ENCODE assay signal across 1 cellular context in genomic region chr11:130677486-130678153, GRCh38.
TF ChIP-seq lines count a peak whose summit lies in the region.

No MANE protein-coding gene starts in this region.

TF ChIP-seq in A549, 52 proteins besides CTCF, POLR2A, EP300 and RAD21 (continued from another document):
- TF ChIP-seq HMGXB4 (CRISPR knock-in tag; IDR thresholded peaks at IDR 0.05; ENCODE audit: borderline replicate concordance), result no peak
- TF ChIP-seq HOXB5 (CRISPR knock-in tag; IDR thresholded peaks at IDR 0.05), result no peak
- TF ChIP-seq PHF8 (IDR thresholded peaks at IDR 0.05; ENCODE audit: borderline replicate concordance, low read depth), result no peak
- TF ChIP-seq POLR2AphosphoS2 (conservative IDR thresholded peaks at IDR 0.05; ENCODE audit: low read length), result no peak
- no peak for TF ChIP-seq NPAS2 (CRISPR knock-in tag; IDR thresholded peaks at IDR 0.05; ENCODE audit: borderline replicate concordance)
- TF ChIP-seq TP53 (CRISPR knock-in tag; IDR thresholded peaks at IDR 0.05), result no peak
- no peak for TF ChIP-seq CEBPB (IDR thresholded peaks at IDR 0.05)
- TF ChIP-seq JUN (IDR thresholded peaks at IDR 0.05), result no peak
- no peak for TF ChIP-seq SREBF2 (IDR thresholded peaks at IDR 0.05)
